ENCODE assay signal across 10 cellular contexts in the genomic region with DNA sequence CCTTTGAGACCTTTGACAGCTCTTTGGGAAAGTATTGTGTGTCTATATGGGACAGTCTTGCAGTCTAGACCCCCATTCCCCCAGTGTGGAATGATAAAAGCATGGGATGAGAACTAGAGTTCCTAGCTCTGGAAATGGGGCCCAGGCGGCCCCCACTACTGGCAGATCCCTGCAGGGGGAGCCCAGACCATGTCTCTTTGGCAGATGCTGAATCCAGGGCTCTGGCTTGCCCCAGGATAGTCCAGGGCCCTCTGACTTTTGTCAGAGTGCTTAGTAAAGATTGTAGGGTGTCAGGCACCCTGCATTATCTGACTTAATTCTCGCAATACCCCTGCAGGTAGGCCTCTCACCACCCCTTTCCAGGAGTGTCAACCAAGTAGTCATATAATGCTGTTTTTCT. TPM values are rescaled to one million over a fixed set of nuclear protein-coding genes. Genes with fewer than 3 reads are reported as not detected.
A peak's percentile ranks its signal among the peaks of the same experiment; 100 is the strongest.
DNase-seq lines count a peak whose midpoint lies in the region; ATAC-seq, FAIRE-seq and TF ChIP-seq lines count a peak whose summit lies in the region.
"Had no signal": no experiment of that assay in that cellular context is flagged by ENCODE, and none has a peak within 500 bp of the region (broad histone marks: within the 10 kb centered on the region; RNA-seq: fewer than 3 reads in every experiment).

No MANE protein-coding gene starts in this region.

- H3K4me1 ChIP-seq in astrocyte (ENCODE audit: insufficient read depth, low read length): peaks cover 22% of the 10 kb centered on the region

- H4K20me1 ChIP-seq in astrocyte (ENCODE audit: insufficient read depth, low read length): peaks cover 92% of the 10 kb centered on the region

- peaks cover 21% of the 10 kb centered on the region for H3K36me3 ChIP-seq in astrocyte (ENCODE audit: insufficient read depth, low read length)
- H3K36me3 ChIP-seq in kidney epithelial cell (ENCODE audit: control insufficient read depth, insufficient read depth, low read length): peaks cover 2% of the 10 kb centered on the region

- no peak for ATAC-seq in GM18498 (IDR thresholded peaks at IDR 0.05; ENCODE audit: unreplicated experiment)

- DNase-seq in AG09309 (ENCODE audit: low read depth) (no peak), astrocyte (ENCODE audit: low read depth) (no peak), kidney epithelial cell (ENCODE audit: low read depth) (no peak), GM12891 (ENCODE audit: insufficient read length, low spot score) (no peak), DMS79 (lab: John Stamatoyannopoulos, UW) (no peak), MV-4-11 (lab: John Stamatoyannopoulos, UW) (no peak)
- DNase-seq: aorta, NCI-H446 treated with DMSO at 0.1 percent for 48 hours had no signal

- H3K4me2 ChIP-seq in astrocyte (ENCODE audit: low read length): no peak overlapping the region

- no peak overlapping the region for H3K27ac ChIP-seq in astrocyte (ENCODE audit: low read depth, low read length)

- H3K9ac ChIP-seq in astrocyte (ENCODE audit: low read length): no peak overlapping the region

- no peaks in the 10 kb centered on the region for H3K9me3 ChIP-seq in astrocyte (ENCODE audit: insufficient read depth, low read depth, low read length)

- peaks cover 97% of the 10 kb centered on the region for H3K79me2 ChIP-seq in astrocyte (ENCODE audit: insufficient read depth, low read length)

- peak; percentile 38 for TF ChIP-seq CTCF in AG09309 (IDR thresholded peaks at IDR 0.05; ENCODE audit: control insufficient read depth, insufficient read depth, low read depth, low read length, missing control alignments)
- peak; percentile 43; the same call in 2 of the 3 replicates for TF ChIP-seq CTCF in GM12872 (IDR thresholded peaks at IDR 0.05; ENCODE audit: insufficient read depth, low read depth, low read length)
- TF ChIP-seq CTCF in astrocyte (IDR thresholded peaks at IDR 0.05; ENCODE audit: insufficient read depth, low read depth, low read length): peak; percentile 17
- peak; percentile 17 for TF ChIP-seq CTCF in kidney epithelial cell (IDR thresholded peaks at IDR 0.05; ENCODE audit: insufficient read depth, low read length, poor library complexity, severe bottlenecking)

- no peak for FAIRE-seq in astrocyte (lab: Jason Lieb, UNC)
- FAIRE-seq in GM12891 (lab: Jason Lieb, UNC): no peak

- H2AFZ ChIP-seq in astrocyte (ENCODE audit: low read depth, low read length): no peak overlapping the region

- no peaks in the 10 kb centered on the region for H3K27me3 ChIP-seq in astrocyte (ENCODE audit: insufficient read depth, low read length)
- no peaks in the 10 kb centered on the region for H3K27me3 ChIP-seq in kidney epithelial cell (ENCODE audit: control insufficient read depth, insufficient read depth, low read length)

- H3K27ac Mint-ChIP-seq in astrocyte (ENCODE audit: unreplicated experiment): no peak overlapping the region

- peaks cover 31% of the 10 kb centered on the region for H3K4me1 Mint-ChIP-seq in astrocyte (ENCODE audit: low read depth, unreplicated experiment)

- no peak overlapping the region for H3K4me3 Mint-ChIP-seq in astrocyte (ENCODE audit: unreplicated experiment)

- peaks cover 11% of the 10 kb centered on the region for H3K36me3 Mint-ChIP-seq in astrocyte (ENCODE audit: low read depth, unreplicated experiment)

- no peak for TF ChIP-seq POLR2A in GM12891 (IDR thresholded peaks at IDR 0.05; ENCODE audit: low read depth, low read length)

- H3K27me3 Mint-ChIP-seq in astrocyte (ENCODE audit: low read depth, unreplicated experiment): no peaks in the 10 kb centered on the region

- no peaks in the 10 kb centered on the region for H3K9me3 Mint-ChIP-seq in astrocyte (ENCODE audit: unreplicated experiment)

- H3K4me3 ChIP-seq in AG09309 (ENCODE audit: control insufficient read depth, low read depth, low read length) (no peak overlapping the region), astrocyte (ENCODE audit: insufficient read depth, low read depth, low read length) (no peak overlapping the region), kidney epithelial cell (ENCODE audit: low read depth, low read length) (no peak overlapping the region)

TF ChIP-seq in GM12891, 5 proteins besides CTCF, POLR2A, EP300 and RAD21:
- TF ChIP-seq TAF1 (IDR thresholded peaks at IDR 0.05; ENCODE audit: low read depth, low read length) (no peak), PAX5 (IDR thresholded peaks at IDR 0.05; ENCODE audit: insufficient read depth, low read length, severe bottlenecking) (no peak), POLR2AphosphoS5 (IDR thresholded peaks at IDR 0.05; ENCODE audit: low read depth, low read length) (no peak), SPI1 (IDR thresholded peaks at IDR 0.05; ENCODE audit: low read depth, low read length) (no peak), POU2F2 (IDR thresholded peaks at IDR 0.05; ENCODE audit: low read depth, low read length) (no peak)

RNA-seq across cellular contexts. Expression of a gene that starts 8.3 kb away (rescaled TPM):
- total RNA-seq in astrocyte: 92.6 and 104 TPM in 2 replicates
- total RNA-seq in kidney epithelial cell: 103 and 105 TPM in 2 replicates
- polyA plus RNA-seq in GM12891 (2012; ENCODE audit: low read depth, missing spikeins): 38.6 TPM

RNA-seq across cellular contexts. Expression of a gene that starts 33.5 kb away (rescaled TPM):
- total RNA-seq in astrocyte (43.5 and 44.6 TPM in 2 replicates), kidney epithelial cell (53.7 and 63.1 TPM in 2 replicates)
- polyA plus RNA-seq in GM12891 (2012; ENCODE audit: low read depth, missing spikeins): 1.3 TPM
